Comparison of ENCODE assay signal across 8 cellular contexts in genomic region chr2:161063074-161063945, GRCh38.
DNase-seq lines count a peak whose midpoint lies in the region; ATAC-seq and TF ChIP-seq lines count a peak whose summit lies in the region.

No MANE protein-coding gene starts in this region.

- H3K4me3 ChIP-seq in adrenal gland, result no peak overlapping the region
- H3K4me3 ChIP-seq in left ventricle myocardium inferior, result peak overlapping the region; percentile 13

- H3K36me3 ChIP-seq in adrenal gland (replicated peaks in 1 of 2), result no peaks in the 10 kb centered on the region
- no peaks in the 10 kb centered on the region for H3K36me3 ChIP-seq in left ventricle myocardium inferior

- no peak overlapping the region for H3K27ac ChIP-seq in adrenal gland
- H3K27ac ChIP-seq in left ventricle myocardium inferior (replicated peaks), result peak overlapping the region; percentile 10

- in situ Hi-C loops in GM13976 (cut with MboI; ENCODE audit: low sequenced_read_pairs, unreplicated experiment), result no loop called here

- peak; percentile 88 for TF ChIP-seq CTCF in GM13976 (IDR thresholded peaks at IDR 0.05; ENCODE audit: borderline replicate concordance, control extremely low read depth, extremely low read depth, insufficient read depth, missing control alignments)
- TF ChIP-seq CTCF in adrenal gland (IDR thresholded peaks at IDR 0.05), result peak; percentile 74 to 90 (median 80)
- TF ChIP-seq CTCF in left ventricle myocardium inferior (IDR thresholded peaks at IDR 0.05; ENCODE audit: borderline replicate concordance), result peak; percentile 97

- ATAC-seq in HG02642 (IDR thresholded peaks at IDR 0.05; ENCODE audit: poor library complexity, unreplicated experiment), result peak; percentile 90

- H3K4me1 ChIP-seq in adrenal gland (replicated peaks in 1 of 2) (peaks cover 0 to 9% of the 10 kb centered on the region in 2 donors), left ventricle myocardium inferior (peaks cover 16% of the 10 kb centered on the region)

- TF ChIP-seq POLR2A in adrenal gland (IDR thresholded peaks at IDR 0.05), result no peak

- peak; percentile 36 for DNase-seq in GM13976 (ENCODE audit: low spot score)
- peak; percentile 62 for DNase-seq in NCI-H1092 treated with DMSO at 0.1 percent for 48 hours (lab: John Stamatoyannopoulos, UW)
- DNase-seq in SW 1271 (lab: John Stamatoyannopoulos, UW), result peak; percentile 3 to 63
- DNase-seq in adrenal gland, result peak; percentile 67 to 88 (median 72)
- DNase-seq in left ventricle myocardium inferior, result peak; percentile 47
- peak; percentile 83 for DNase-seq in renal cortical epithelial cell (ENCODE audit: low read depth)
- DNase-seq in mesenteric fat pad (ENCODE audit: low spot score), result no peak

- no peaks in the 10 kb centered on the region for H3K9me3 ChIP-seq in adrenal gland (replicated peaks in 1 of 3)
- H3K9me3 ChIP-seq in left ventricle myocardium inferior (replicated peaks), result no peaks in the 10 kb centered on the region

- intact Hi-C loops in adrenal gland (cut with DNase I) (no loop called here), left ventricle myocardium inferior (cut with micrococcal nuclease) (no loop called here)

- 30 to 39% (median 33%) methylated on average over 8 of the region's 8 CpGs for whole genome bisulfite sequencing in adrenal gland, 4 donors

- no peaks in the 10 kb centered on the region for H3K27me3 ChIP-seq in adrenal gland
- no peaks in the 10 kb centered on the region for H3K27me3 ChIP-seq in left ventricle myocardium inferior (ENCODE audit: low read depth)
